8 cellular contexts compared by ENCODE assay signal in genomic region chr17:7351665-7352558, GRCh38. TPM values are rescaled to one million over a fixed set of nuclear protein-coding genes. Genes with fewer than 3 reads are reported as not detected.
DNase-seq lines count a peak whose midpoint lies in the region; ATAC-seq and TF ChIP-seq lines count a peak whose summit lies in the region.

TSS of gene KCTD11 (plus strand) at chr17:7352162.

- DNase-seq in GM13976 (ENCODE audit: low spot score), result peak; percentile 96
- DNase-seq in NCI-H2171 treated with DMSO at 0.1 percent for 48 hours (lab: John Stamatoyannopoulos, UW), result peak; percentile 38
- peak; percentile 50 to 53 for DNase-seq in activated CD4-positive, alpha-beta T cell treated with anti-CD3 and anti-CD28 coated beads, Interleukin-2, amount 50 U/mL, for 4 hours
- peak; percentile 70 for DNase-seq in dermis blood vessel endothelial cell
- peak; percentile 92 to 93 (median 92) for DNase-seq in right lobe of liver
- DNase-seq in stimulated activated CD4-positive, alpha-beta T cell treated with anti-CD3 and anti-CD28 coated beads, Interleukin-4, amount 100 ng/mL, for 48 hours (ENCODE audit: low read depth in 2 of 2), result peak; percentile 65 to 74

- ATAC-seq in HG02642 (IDR thresholded peaks at IDR 0.05; ENCODE audit: poor library complexity, unreplicated experiment), result peak; percentile 67
- ATAC-seq in right lobe of liver, result peak; percentile 70 to 84 (median 76)
- no peak for ATAC-seq in GM21526 (IDR thresholded peaks at IDR 0.05; ENCODE audit: low FRiP score, unreplicated experiment)

- TF ChIP-seq CTCF in GM13976 (IDR thresholded peaks at IDR 0.05; ENCODE audit: borderline replicate concordance, control extremely low read depth, extremely low read depth, insufficient read depth, missing control alignments), result peak; percentile 51
- peak; percentile 31 to 35 (median 34) for TF ChIP-seq CTCF in right lobe of liver (IDR thresholded peaks at IDR 0.05)

- H3K36me3 ChIP-seq in right lobe of liver, result no peaks in the 10 kb centered on the region

- peaks cover 0 to 26% (median 7%) of the 10 kb centered on the region in 4 donors for H3K4me1 ChIP-seq in right lobe of liver

- WGBS in right lobe of liver (ENCODE audit: insufficient coverage, low coverage, low lambda C conversion rate, missing lambda C conversion rate), result no CpG with 5 or more reads among the region's 93 CpGs

- intact Hi-C loops in right lobe of liver (cut with DNase I), result loop anchor here in 1 of 2 donors (10.0 kb wide), 1 partner anchor 163 kb away; no protein-coding TSS in a partner anchor

- no peaks in the 10 kb centered on the region for H3K27me3 ChIP-seq in right lobe of liver

- H3K4me3 ChIP-seq in right lobe of liver, result peak within 1 kb of the TSS; percentile 71 to 96 (median 86)

- H3K27ac ChIP-seq in right lobe of liver, result peak within 1 kb of the TSS; percentile 93 to 98 (median 97)

- H3K9me3 ChIP-seq in right lobe of liver, result no peaks in the 10 kb centered on the region

- TF ChIP-seq POLR2A in right lobe of liver (IDR thresholded peaks at IDR 0.05), result peak; percentile 73

- in situ Hi-C loops in GM13976 (cut with MboI; ENCODE audit: low sequenced_read_pairs, unreplicated experiment), result no loop called here

RNA-seq across cellular contexts. Expression of gene KCTD11, which starts in this region (rescaled TPM):
- total RNA-seq in dermis blood vessel endothelial cell (2.6 and 3.2 TPM in 2 replicates), right lobe of liver (1 to 10 TPM; 2.2 to 4.4 (median 2.9) TPM)

Comparison
In these comparisons a context has a peak if more than half of its experiments do, and no peak if none do; other contexts are left out.
1. DNase-seq: peak in every context shown above with its lines; median percentile 96 in GM13976; 92 in right lobe of liver; 70 in dermis blood vessel endothelial cell; 70 in stimulated activated CD4-positive, alpha-beta T cell treated with anti-CD3 and anti-CD28 coated beads, Interleukin-4, amount 100 ng/mL, for 48 hours; 52 in activated CD4-positive, alpha-beta T cell treated with anti-CD3 and anti-CD28 coated beads, Interleukin-2, amount 50 U/mL, for 4 hours; 38 in NCI-H2171 treated with DMSO at 0.1 percent for 48 hours.